ENCODE assay signal across 10 cellular contexts in genomic region chr20:45408646-45409213, GRCh38. TPM values are rescaled to one million over a fixed set of nuclear protein-coding genes. Genes with fewer than 3 reads are reported as not detected.
DNase-seq lines count a peak whose midpoint lies in the region; ATAC-seq, FAIRE-seq and TF ChIP-seq lines count a peak whose summit lies in the region.
"Had no signal": no experiment of that assay in that cellular context is flagged by ENCODE, and none has a peak within 500 bp of the region (broad histone marks: within the 10 kb centered on the region; RNA-seq: fewer than 3 reads in every experiment).

No MANE protein-coding gene starts in this region.

- H3K27me3 ChIP-seq in CD4-positive, alpha-beta T cell (ENCODE audit: control insufficient read depth, insufficient read depth, low read length), result no peaks in the 10 kb centered on the region
- H3K27me3 ChIP-seq in esophagus squamous epithelium (no peaks in the 10 kb centered on the region), small intestine (ENCODE audit: control insufficient read depth in 2 of 2, insufficient read depth in 2 of 2, low read length in 2 of 2) (no peaks in the 10 kb centered on the region)

- no peaks in the 10 kb centered on the region for H3K27me3 Mint-ChIP-seq in CD4-positive, alpha-beta T cell
- peaks cover 22% of the 10 kb centered on the region for H3K27me3 Mint-ChIP-seq in endothelial cell (ENCODE audit: unreplicated experiment)

- peaks cover 0 to 45% (median 5%) of the 10 kb centered on the region in 3 donors for H3K36me3 ChIP-seq in esophagus squamous epithelium
- peaks cover 0 to 2% of the 10 kb centered on the region in 2 donors for H3K36me3 ChIP-seq in small intestine (ENCODE audit: control insufficient read depth in 2 of 2, insufficient read depth in 2 of 2, low read length in 2 of 2)

- WGBS in esophagus squamous epithelium, 2 donors, result 68 to 77% methylated on average over 6 to 7 of the region's 7 CpGs
- 72 to 73% (median 72%) methylated on average over 7 of the region's 7 CpGs for WGBS in small intestine, 3 donors

- TF ChIP-seq POLR2A in esophagus squamous epithelium (IDR thresholded peaks at IDR 0.05), result no peak

- FAIRE-seq in small intestine (lab: Jason Lieb, UNC), result no peak

- H3K4me1 Mint-ChIP-seq in CD4-positive, alpha-beta T cell (ENCODE audit: low read depth), result peaks cover 26% of the 10 kb centered on the region
- peaks cover 2% of the 10 kb centered on the region for H3K4me1 Mint-ChIP-seq in endothelial cell (ENCODE audit: unreplicated experiment)

- no peak for DNase-seq in CD4-positive, alpha-beta T cell
- DNase-seq in NOMO-1 treated with DMSO at 0.1 percent for 48 hours (lab: John Stamatoyannopoulos, UW; ENCODE audit: unreplicated experiment) (peak; percentile 42), esophagus squamous epithelium (lab: John Stamatoyannopoulos, UW) (no peak), small intestine (no peak), HCEC 1CT (no peak), endothelial cell (ENCODE audit: low spot score) (no peak), T-helper 1 cell (no peak)
- DNase-seq: activated CD4-positive, alpha-beta T cell treated with anti-CD3 and anti-CD28 coated beads for 4 hours; NCI-H2081 treated with DMSO at 0.1 percent for 48 hours had no signal

- H3K9me3 Mint-ChIP-seq in CD4-positive, alpha-beta T cell, result no peaks in the 10 kb centered on the region
- H3K9me3 Mint-ChIP-seq in endothelial cell (ENCODE audit: unreplicated experiment), result no peaks in the 10 kb centered on the region

- peak overlapping the region; percentile 60 for H3K27ac Mint-ChIP-seq in CD4-positive, alpha-beta T cell
- no peak overlapping the region for H3K27ac Mint-ChIP-seq in endothelial cell (ENCODE audit: unreplicated experiment)

- POLR2A ChIA-PET in CD4-positive, alpha-beta T cell (lab: Charles Lee), result interaction anchor here (3.5 to 5.7 kb wide), 3 partner anchors 7 to 46 kb away, joined by 30 to 49 read pairs (median 41); partner anchors contain the start of genes PIGT and SYS1

- no peak for ATAC-seq in CD4-positive, alpha-beta T cell (ENCODE audit: poor library complexity)
- no peak for ATAC-seq in HG03280 (IDR thresholded peaks at IDR 0.05; ENCODE audit: unreplicated experiment)

- H3K4me3 ChIP-seq in esophagus squamous epithelium (peak overlapping the region in 3 of 4 donors; percentile 83 to 88 (median 85)), small intestine (ENCODE audit: low read depth in 1 of 2, low read length in 2 of 2) (no peak overlapping the region)

- intact Hi-C loops in CD4-positive, alpha-beta T cell (cut with DNase I, micrococcal nuclease), result no loop called here
- intact Hi-C loops in esophagus squamous epithelium (cut with DNase I), result no loop called here

- H3K4me3 Mint-ChIP-seq in CD4-positive, alpha-beta T cell, result peak overlapping the region; percentile 80
- H3K4me3 Mint-ChIP-seq in endothelial cell (ENCODE audit: unreplicated experiment), result no peak overlapping the region

- no peaks in the 10 kb centered on the region for H3K9me3 ChIP-seq in CD4-positive, alpha-beta T cell (ENCODE audit: control insufficient read depth, low read length)
- H3K9me3 ChIP-seq in esophagus squamous epithelium, result no peaks in the 10 kb centered on the region
- H3K9me3 ChIP-seq in small intestine (ENCODE audit: control insufficient read depth, low read depth), result no peaks in the 10 kb centered on the region

- TF ChIP-seq CTCF in CD4-positive, alpha-beta T cell (IDR thresholded peaks at IDR 0.05), result no peak
- TF ChIP-seq CTCF in esophagus squamous epithelium (IDR thresholded peaks at IDR 0.05) (no peak), endothelial cell (IDR thresholded peaks at IDR 0.05; ENCODE audit: unreplicated experiment) (no peak)

- H3K36me3 Mint-ChIP-seq in CD4-positive, alpha-beta T cell (ENCODE audit: low read depth), result peaks cover 21% of the 10 kb centered on the region
- H3K36me3 Mint-ChIP-seq in endothelial cell (ENCODE audit: low read depth, unreplicated experiment), result peaks cover 3% of the 10 kb centered on the region

- CTCF ChIA-PET in CD4-positive, alpha-beta T cell (lab: Charles Lee), result no interaction called here

- H3K4me1 ChIP-seq in esophagus squamous epithelium (peaks cover 7 to 33% (median 11%) of the 10 kb centered on the region in 3 donors), small intestine (ENCODE audit: control insufficient read depth in 2 of 2, insufficient read depth in 1 of 2, low read depth in 1 of 2, low read length in 1 of 2) (peaks cover 2 to 7% of the 10 kb centered on the region in 2 donors)

- H3K27ac ChIP-seq in CD4-positive, alpha-beta T cell (ENCODE audit: low read depth, low read length), result no peak overlapping the region
- H3K27ac ChIP-seq in esophagus squamous epithelium (peak overlapping the region; percentile 86 to 95 (median 93)), small intestine (ENCODE audit: low read depth in 1 of 2, low read length in 1 of 2) (peak overlapping the region; percentile 36 to 48)

RNA-seq across cellular contexts. Expression of gene DBNDD2, which starts 0.6 kb away (rescaled TPM):
- total RNA-seq in CD4-positive, alpha-beta T cell, result 10 to 100 TPM; 13.2 to 15.7 TPM
- total RNA-seq in esophagus squamous epithelium (10 to 100 TPM; 14.1 to 39.3 (median 32.2) TPM), endothelial cell (ENCODE audit: unreplicated experiment) (2.0 TPM)
- polyA plus RNA-seq in small intestine, result 100 to 1,000 TPM in 2 of 3 donors, 10 to 100 TPM in 1; 98.6 to 114 (median 104) TPM

RNA-seq across cellular contexts. Expression of gene PIGT, which starts 7.2 kb away (rescaled TPM):
- total RNA-seq in CD4-positive, alpha-beta T cell, result 100 to 1,000 TPM; 157 to 163 TPM
- total RNA-seq in esophagus squamous epithelium (10 to 100 TPM; 38.6 to 48.1 (median 44.0) TPM), endothelial cell (ENCODE audit: unreplicated experiment) (68.6 TPM)
- 10 to 100 TPM; 49.7 to 85.2 (median 51.0) TPM for polyA plus RNA-seq in small intestine

RNA-seq across cellular contexts. Expression of gene TP53TG5, which starts 30.6 kb away (rescaled TPM):
- under 1 TPM in 1 of 2 experiments, not detected in 1; 0.36 TPM for total RNA-seq in CD4-positive, alpha-beta T cell
- total RNA-seq in esophagus squamous epithelium, result not detected
- polyA plus RNA-seq in small intestine, result under 1 TPM in 1 of 3 donors, not detected in 2; 0.19 TPM
- not detected for total RNA-seq in endothelial cell (ENCODE audit: unreplicated experiment)

RNA-seq across cellular contexts. Expression of gene SYS1, which starts 45.8 kb away (rescaled TPM):
- 100 to 1,000 TPM in 1 of 2 experiments, 10 to 100 TPM in 1; 94.8 to 107 TPM for total RNA-seq in CD4-positive, alpha-beta T cell
- total RNA-seq in esophagus squamous epithelium (10 to 100 TPM; 22.3 to 32.4 (median 27.0) TPM), endothelial cell (ENCODE audit: unreplicated experiment) (20.0 TPM)
- polyA plus RNA-seq in small intestine, result 10 to 100 TPM; 13.6 to 31.4 (median 22.4) TPM

Comparison
In these comparisons a context has a peak if more than half of its experiments do, and no peak if none do; other contexts are left out.
1. H3K4me3 ChIP-seq: peak in esophagus squamous epithelium (3 of 4); none in small intestine (0 of 2).